Comparison of ENCODE assay signal across 14 cellular contexts in genomic region chr1:118986291-118986838, GRCh38. TPM values are rescaled to one million over a fixed set of nuclear protein-coding genes. Genes with fewer than 3 reads are reported as not detected.
DNase-seq lines count a peak whose midpoint lies in the region; ATAC-seq and TF ChIP-seq lines count a peak whose summit lies in the region.
"Had no signal": no experiment of that assay in that cellular context is flagged by ENCODE, and none has a peak within 500 bp of the region (broad histone marks: within the 10 kb centered on the region; RNA-seq: fewer than 3 reads in every experiment).

No MANE protein-coding gene starts in this region.

- peak overlapping the region in 2 of 12 donors; percentile 56 to 58 for H3K27ac ChIP-seq in heart left ventricle
- H3K27ac ChIP-seq in ascending aorta = no peak overlapping the region
- H3K27ac ChIP-seq in tibial artery = peak overlapping the region; percentile 95 to 99
- H3K27ac ChIP-seq: RWPE1 had no signal

- WGBS in heart left ventricle, 4 donors = 6 to 18% (median 11%) methylated on average over 22 to 25 of the region's 25 CpGs

- TF ChIP-seq POLR2A in heart left ventricle (IDR thresholded peaks at IDR 0.05) = no peak

- TF ChIP-seq CTCF in heart left ventricle (IDR thresholded peaks at IDR 0.05) = no peak
- TF ChIP-seq CTCF in ascending aorta (IDR thresholded peaks at IDR 0.05) = no peak
- TF ChIP-seq CTCF in tibial artery (IDR thresholded peaks at IDR 0.05) = no peak

- ATAC-seq in heart left ventricle (peak in 1 of 4 donors; percentile 14), Right ventricle myocardium superior (ENCODE audit: poor library complexity) (no peak), HG03460 (IDR thresholded peaks at IDR 0.05; ENCODE audit: unreplicated experiment) (no peak)
- ATAC-seq: HepG2 had no signal

- H3K27me3 ChIP-seq in heart left ventricle (peaks cover 64 to 100% (median 98%) of the 10 kb centered on the region in 9 donors), ascending aorta (peaks cover 20% of the 10 kb centered on the region), tibial artery (no peaks in the 10 kb centered on the region)

- no peak for DNase-seq in heart left ventricle
- no peak for DNase-seq in Right ventricle myocardium superior
- no peak for DNase-seq in ascending aorta (ENCODE audit: low spot score in 2 of 2)
- peak; percentile 54 for DNase-seq in left kidney (ENCODE audit: low read depth, low spot score)
- DNase-seq in tibial artery = peak in 1 of 2 donors; percentile 67
- DNase-seq in NOMO-1 treated with dmso at 0.1 percent for 144 hours (lab: John Stamatoyannopoulos, UW; ENCODE audit: unreplicated experiment) = no peak
- no peak for DNase-seq in T-helper 9 cell
- DNase-seq: activated CD4-positive, alpha-beta T cell treated with anti-CD3 and anti-CD28 coated beads for 4 hours; stimulated activated CD4-positive, alpha-beta T cell treated with anti-CD3 and anti-CD28 coated beads, Interleukin-2, amount 100 ng/mL, for 24 hours; substantia nigra had no signal

- intact Hi-C loops in heart left ventricle (cut with DNase I) = no loop called here
- intact Hi-C loops in Right ventricle myocardium superior (cut with DNase I) = no loop called here
- intact Hi-C loops in ascending aorta (cut with DNase I) = no loop called here
- intact Hi-C loops in tibial artery (cut with DNase I; ENCODE audit: low total_unique reads) = no loop called here

- no peaks in the 10 kb centered on the region for H3K9me3 ChIP-seq in heart left ventricle
- no peaks in the 10 kb centered on the region for H3K9me3 ChIP-seq in ascending aorta
- no peaks in the 10 kb centered on the region for H3K9me3 ChIP-seq in tibial artery

- H3K4me1 ChIP-seq in heart left ventricle (peaks cover 0 to 52% (median 24%) of the 10 kb centered on the region in 12 donors), ascending aorta (peaks cover 4 to 6% of the 10 kb centered on the region in 2 donors), tibial artery (peaks cover 0 to 37% (median 9%) of the 10 kb centered on the region in 4 donors)

- H3K36me3 ChIP-seq in heart left ventricle = no peaks in the 10 kb centered on the region
- no peaks in the 10 kb centered on the region for H3K36me3 ChIP-seq in ascending aorta
- H3K36me3 ChIP-seq in tibial artery = no peaks in the 10 kb centered on the region

- H3K4me3 ChIP-seq in heart left ventricle (peak overlapping the region in 11 of 12 donors; percentile 35 to 67 (median 49)), ascending aorta (peak overlapping the region; percentile 0 to 68), tibial artery (peak overlapping the region; percentile 71 to 91)

RNA-seq across cellular contexts. Expression of gene TBX15, which starts 1.8 kb away (rescaled TPM):
- 1 to 10 TPM in 2 of 9 donors, under 1 TPM in 7; 0.19 to 1.8 (median 0.63) TPM for total RNA-seq in heart left ventricle
- under 1 TPM; 0.23 to 0.69 TPM for polyA plus RNA-seq in heart left ventricle
- total RNA-seq in Right ventricle myocardium superior = 0.43 TPM
- total RNA-seq in ascending aorta = 1.8 TPM
- polyA plus RNA-seq: CD14-positive monocyte had no signal

Comparison
In these comparisons a context has a peak if more than half of its experiments do, and no peak if none do; other contexts are left out.
1. H3K27ac ChIP-seq: peak in tibial artery (2 of 2); none in ascending aorta (0 of 2).
2. Peak in every context shown above with its lines, with median percentiles within 50 percentile points of each other: H3K4me3 ChIP-seq.